In genomic region chr18:9015689-9016088, GRCh38 we compare ENCODE assay signal across 21 cellular contexts.
DNase-seq lines count a peak whose midpoint lies in the region; ATAC-seq, FAIRE-seq and TF ChIP-seq lines count a peak whose summit lies in the region.
"Had no signal": no experiment of that assay in that cellular context is flagged by ENCODE, and none has a peak within 500 bp of the region (broad histone marks: within the 10 kb centered on the region; RNA-seq: fewer than 3 reads in every experiment).

No MANE protein-coding gene starts in this region.

- peaks cover 3% of the 10 kb centered on the region for H3K27me3 Mint-ChIP-seq in glutamatergic neuron (ENCODE audit: unreplicated experiment)
- H3K27me3 Mint-ChIP-seq: B cell had no signal

- H3K9me3 ChIP-seq in A549 (0 out of 3 replicates have a peak, but pooled peaks cover 2% of the 10 kb centered on the region), GM23248 (ENCODE audit: low read depth) (no peaks in the 10 kb centered on the region), RWPE2 (ENCODE audit: severe bottlenecking) (peaks cover 3% of the 10 kb centered on the region), muscle layer of duodenum (ENCODE audit: control insufficient read depth in 1 of 2, low read length in 2 of 2) (no peaks in the 10 kb centered on the region)

- peak overlapping the region; percentile 90 to 94; a peak in 5 of 6 replicates for H3K27ac ChIP-seq in A549
- H3K27ac ChIP-seq in GM23248 = peak overlapping the region; percentile 99; the same call in 1 of the 2 replicates
- H3K27ac ChIP-seq in RWPE2 (ENCODE audit: poor library complexity, severe bottlenecking) = peak overlapping the region; percentile 91
- peak overlapping the region; percentile 29 for H3K27ac ChIP-seq in muscle layer of duodenum (ENCODE audit: low read length)
- H3K27ac ChIP-seq: SK-N-MC had no signal

- H3K4me1 ChIP-seq in A549 = peaks cover 26% of the 10 kb centered on the region
- peaks cover 21% of the 10 kb centered on the region for H3K4me1 ChIP-seq in GM23248 (ENCODE audit: insufficient read depth)
- H3K4me1 ChIP-seq in RWPE2 (ENCODE audit: insufficient read depth, poor library complexity, severe bottlenecking) = peaks cover 18% of the 10 kb centered on the region
- peaks cover 0 to 6% of the 10 kb centered on the region in 2 donors for H3K4me1 ChIP-seq in muscle layer of duodenum (ENCODE audit: control insufficient read depth in 1 of 2, insufficient read depth in 2 of 2, low read length in 2 of 2)

- H3K27me3 ChIP-seq in GM23248 (replicated peaks; ENCODE audit: insufficient read depth) = no peaks in the 10 kb centered on the region
- no peaks in the 10 kb centered on the region for H3K27me3 ChIP-seq in RWPE2 (ENCODE audit: insufficient read depth, poor library complexity, severe bottlenecking)
- H3K27me3 ChIP-seq in muscle layer of duodenum (ENCODE audit: low read depth, low read length) = no peaks in the 10 kb centered on the region

- ATAC-seq in A549 (no peak), RWPE2 (ENCODE audit: low read depth) (no peak), HG03196 (IDR thresholded peaks at IDR 0.05; ENCODE audit: unreplicated experiment) (no peak)
- ATAC-seq: GM12878 had no signal

- peaks cover 8% of the 10 kb centered on the region for H3K4me1 Mint-ChIP-seq in glutamatergic neuron (ENCODE audit: low read depth, unreplicated experiment)

- H4K20me1 ChIP-seq in GM23248 (ENCODE audit: insufficient read depth) = no peaks in the 10 kb centered on the region

- WGBS in A549 (ENCODE audit: missing lambda C conversion rate) = 90% methylated on average over 3 of the region's 3 CpGs
- 87% methylated on average over 3 of the region's 3 CpGs for WGBS in GM23248 (ENCODE audit: low coverage in 1 of 2, low lambda C conversion rate in 2 of 2, missing lambda C conversion rate in 2 of 2), 2 experiments

- POLR2A ChIA-PET in A549 (lab: Yijun Ruan, JAX) = no interaction called here

- H3K9me2 ChIP-seq in GM23248 (ENCODE audit: insufficient read depth) = no peaks in the 10 kb centered on the region

- H3K36me3 Mint-ChIP-seq in glutamatergic neuron (ENCODE audit: unreplicated experiment) = peaks cover 6% of the 10 kb centered on the region
- H3K36me3 Mint-ChIP-seq: CD14-positive monocyte had no signal

- H3K4me2 ChIP-seq in A549 (no peak overlapping the region), GM23248 (ENCODE audit: unreplicated experiment) (no peak overlapping the region)
- H3K4me2 ChIP-seq: KMS-11 had no signal

- in situ Hi-C loops in GM23248 (cut with MboI) = no loop called here

- CTCF ChIA-PET in A549 (lab: Yijun Ruan, JAX) = interaction anchor here (1.2 kb wide), 1 partner anchor 24 kb away, joined by 3 read pairs; no protein-coding TSS in a partner anchor

- TF ChIP-seq POLR2A in A549 (IDR thresholded peaks at IDR 0.05; ENCODE audit: low read length) = no peak

- H3K4me3 Mint-ChIP-seq in glutamatergic neuron (ENCODE audit: unreplicated experiment) = no peak overlapping the region
- H3K4me3 Mint-ChIP-seq: B cell had no signal

- H3K9ac ChIP-seq in GM23248 = no peak overlapping the region

- H3F3A ChIP-seq in GM23248 (ENCODE audit: insufficient read depth) = peaks cover 27% of the 10 kb centered on the region

- TF ChIP-seq RAD21 in A549 (conservative IDR thresholded peaks at IDR 0.05 in 1 of 2, IDR thresholded peaks at IDR 0.05 in 1 of 2) = no peak

- H3K36me3 ChIP-seq in GM23248 (ENCODE audit: low read depth) (no peaks in the 10 kb centered on the region), RWPE2 (ENCODE audit: low read depth) (no peaks in the 10 kb centered on the region), muscle layer of duodenum (ENCODE audit: control insufficient read depth in 1 of 2, insufficient read depth in 2 of 2, low read length in 2 of 2) (no peaks in the 10 kb centered on the region)

- TF ChIP-seq EP300 in A549 (IDR thresholded peaks at IDR 0.05) = no peak

- DNase-seq in A549 (ENCODE audit: low read depth in 1 of 2, low spot score in 1 of 2) (no peak), GM23248 (no peak), RWPE2 (ENCODE audit: low spot score) (no peak), pons (ENCODE audit: low spot score) (no peak), glutamatergic neuron (no peak), UCSD-AML1 (lab: John Stamatoyannopoulos, UW; ENCODE audit: unreplicated experiment) (no peak)
- DNase-seq: DMS79, HCEC 1CT, NCI-H1105, NCI-H2081, NCI-H2171, NCI-H345, NCI-H526, SHP77 had no signal

- no peaks in the 10 kb centered on the region for H3K79me2 ChIP-seq in GM23248 (ENCODE audit: insufficient read depth)

- FAIRE-seq in A549 (lab: Jason Lieb, UNC) = no peak
- FAIRE-seq: GM12878 had no signal

- no peak for TF ChIP-seq CTCF in A549 (IDR thresholded peaks at IDR 0.05)
- no peak for TF ChIP-seq CTCF in RWPE2 (IDR thresholded peaks at IDR 0.05; ENCODE audit: poor library complexity, severe bottlenecking)
- no peak for TF ChIP-seq CTCF in glutamatergic neuron (IDR thresholded peaks at IDR 0.05; ENCODE audit: partially characterized antibody, unreplicated experiment)

- H3K9me3 Mint-ChIP-seq in glutamatergic neuron (ENCODE audit: unreplicated experiment) = peaks cover 2% of the 10 kb centered on the region

- H3K4me3 ChIP-seq in A549 = no peak overlapping the region
- H3K4me3 ChIP-seq in GM23248 = no peak overlapping the region
- H3K4me3 ChIP-seq in RWPE2 (ENCODE audit: severe bottlenecking) = no peak overlapping the region
- no peak overlapping the region for H3K4me3 ChIP-seq in muscle layer of duodenum (ENCODE audit: low read depth in 1 of 2, low read length in 2 of 2)
- H3K4me3 ChIP-seq: GM12878, SK-N-MC had no signal

- H3K27ac Mint-ChIP-seq in glutamatergic neuron (ENCODE audit: unreplicated experiment) = no peak overlapping the region
- H3K27ac Mint-ChIP-seq: B cell had no signal

- no peak overlapping the region for H2AFZ ChIP-seq in GM23248

TF ChIP-seq in A549, 52 proteins besides CTCF, POLR2A, EP300 and RAD21:
- no peak for TF ChIP-seq MYC (IDR thresholded peaks at IDR 0.05; ENCODE audit: borderline replicate concordance, low read length)
- TF ChIP-seq NR3C1 (IDR thresholded peaks at IDR 0.05) = no peak
- TF ChIP-seq TP53 (CRISPR knock-in tag; IDR thresholded peaks at IDR 0.05) = no peak
- TF ChIP-seq NPAS2 (CRISPR knock-in tag; IDR thresholded peaks at IDR 0.05; ENCODE audit: borderline replicate concordance) = no peak
- TF ChIP-seq PHF8 (IDR thresholded peaks at IDR 0.05; ENCODE audit: borderline replicate concordance, low read depth) = no peak
- TF ChIP-seq USF2 (IDR thresholded peaks at IDR 0.05) = no peak
- no peak for TF ChIP-seq ZNF302 (CRISPR knock-in tag; IDR thresholded peaks at IDR 0.05)
- TF ChIP-seq MAZ (IDR thresholded peaks at IDR 0.05; ENCODE audit: borderline replicate concordance, low read depth, low read length) = no peak
- TF ChIP-seq ZC3H11A (IDR thresholded peaks at IDR 0.05) = no peak
- no peak for TF ChIP-seq NFE2L2 (conservative IDR thresholded peaks at IDR 0.05; ENCODE audit: low read length)

Comparison
In these comparisons a context has a peak if more than half of its experiments do, and no peak if none do; other contexts are left out.
1. H3K27ac ChIP-seq: peak in every context shown above with its lines; median percentile 99 in GM23248; 92 in A549; 91 in RWPE2; 29 in muscle layer of duodenum.